ENCODE assay signal across 12 cellular contexts in genomic region chr3:153137626-153138025, GRCh38. TPM values are rescaled to one million over a fixed set of nuclear protein-coding genes. Genes with fewer than 3 reads are reported as not detected.
DNase-seq lines count a peak whose midpoint lies in the region; ATAC-seq and TF ChIP-seq lines count a peak whose summit lies in the region.
"Had no signal": no experiment of that assay in that cellular context is flagged by ENCODE, and none has a peak within 500 bp of the region (broad histone marks: within the 10 kb centered on the region; RNA-seq: fewer than 3 reads in every experiment).

No MANE protein-coding gene starts in this region.

- peak overlapping the region; percentile 42; the same call in 1 of the 2 replicates for H3K9ac ChIP-seq in OCI-LY3 (ENCODE audit: low read length)
- H3K9ac ChIP-seq: BLaER1 had no signal

- TF ChIP-seq CTCF in HFFc6 (IDR thresholded peaks at IDR 0.05) = no peak
- no peak for TF ChIP-seq CTCF in OCI-LY3 (IDR thresholded peaks at IDR 0.05; ENCODE audit: low read depth, low read length)
- no peak for TF ChIP-seq CTCF in mucosa of descending colon (IDR thresholded peaks at IDR 0.05)

- H3K36me3 Mint-ChIP-seq in HFFc6 (ENCODE audit: low read depth) = no peaks in the 10 kb centered on the region
- H3K36me3 Mint-ChIP-seq in memory B cell = no peaks in the 10 kb centered on the region

- H3K9me3 ChIP-seq in OCI-LY3 (ENCODE audit: insufficient read depth, low read length) (no peaks in the 10 kb centered on the region), mucosa of descending colon (no peaks in the 10 kb centered on the region)
- H3K9me3 ChIP-seq: BLaER1, pancreas had no signal

- H3K27me3 ChIP-seq in OCI-LY3 (ENCODE audit: low read depth, low read length) = no peaks in the 10 kb centered on the region
- H3K27me3 ChIP-seq: BLaER1, pancreas had no signal

- H3K27me3 Mint-ChIP-seq in HFFc6 (ENCODE audit: insufficient read depth) (no peaks in the 10 kb centered on the region; the same call in 1 of the 2 replicates), memory B cell (peaks cover 8% of the 10 kb centered on the region)

- no peaks in the 10 kb centered on the region for H3K36me3 ChIP-seq in OCI-LY3 (replicated peaks; ENCODE audit: low read depth, low read length)
- no peaks in the 10 kb centered on the region for H3K36me3 ChIP-seq in mucosa of descending colon (ENCODE audit: low read depth)
- H3K36me3 ChIP-seq: BLaER1, pancreas had no signal

- peak overlapping the region; percentile 60 for H3K4me2 ChIP-seq in OCI-LY3 (ENCODE audit: low read length)
- H3K4me2 ChIP-seq: BLaER1 had no signal

- TF ChIP-seq POLR2A in GM18505 (IDR thresholded peaks at IDR 0.05; ENCODE audit: borderline replicate concordance, extremely low read depth, insufficient read depth, insufficient read length) = no peak

- peak overlapping the region; percentile 58; the same call in 1 of the 2 replicates for H2AFZ ChIP-seq in OCI-LY3 (ENCODE audit: low read depth, low read length)

- H3K4me1 Mint-ChIP-seq in HFFc6 (ENCODE audit: low read depth) (peaks cover 49% of the 10 kb centered on the region), memory B cell (peaks cover 4% of the 10 kb centered on the region)

- DNase-seq in HFFc6 (no peak), memory B cell (ENCODE audit: low spot score in 2 of 2) (no peak), HuH-7.5 (ENCODE audit: low spot score) (no peak), pons (ENCODE audit: low spot score) (no peak), mucosa of descending colon (no peak), putamen (ENCODE audit: low spot score) (no peak)
- DNase-seq: NCI-H510A; pancreas; stimulated activated CD4-positive, alpha-beta T cell treated with anti-CD3 and anti-CD28 coated beads, Interleukin-2, amount 100 ng/mL, for 24 hours had no signal

- no peaks in the 10 kb centered on the region for H3K79me2 ChIP-seq in OCI-LY3 (ENCODE audit: low read length)

- no peaks in the 10 kb centered on the region for H4K20me1 ChIP-seq in OCI-LY3 (ENCODE audit: insufficient read depth, low read length)
- H4K20me1 ChIP-seq: BLaER1 had no signal

- H3K4me1 ChIP-seq in OCI-LY3 (ENCODE audit: low read length) (peaks cover 39% of the 10 kb centered on the region), mucosa of descending colon (ENCODE audit: low read depth) (peaks cover 8% of the 10 kb centered on the region)
- H3K4me1 ChIP-seq: BLaER1 had no signal

- H3K9me3 Mint-ChIP-seq in HFFc6 (no peaks in the 10 kb centered on the region), memory B cell (no peaks in the 10 kb centered on the region)

- peak; percentile 62 for ATAC-seq in GM18505 (IDR thresholded peaks at IDR 0.05; ENCODE audit: unreplicated experiment)
- peak; percentile 41 for ATAC-seq in memory B cell (ENCODE audit: low read depth)
- ATAC-seq in mucosa of descending colon = no peak

- peak overlapping the region; percentile 45 for H3K4me3 ChIP-seq in OCI-LY3 (ENCODE audit: low read length)
- no peak overlapping the region for H3K4me3 ChIP-seq in mucosa of descending colon
- H3K4me3 ChIP-seq: BLaER1, pancreas had no signal

- H3K4me3 Mint-ChIP-seq in HFFc6 (no peak overlapping the region), memory B cell (no peak overlapping the region)

- intact Hi-C loops in mucosa of descending colon (cut with DNase I, micrococcal nuclease) = no loop called here

- peak overlapping the region; percentile 94 for H3K27ac Mint-ChIP-seq in HFFc6
- H3K27ac Mint-ChIP-seq in memory B cell = no peak overlapping the region

- H3K27ac ChIP-seq in OCI-LY3 (ENCODE audit: low read length) = peak overlapping the region; percentile 82
- H3K27ac ChIP-seq: BLaER1 had no signal

RNA-seq across cellular contexts. Expression of gene RAP2B, which starts 24.4 kb away (rescaled TPM):
- total RNA-seq in HFFc6 (2021; fragmentation: NEBNext Ultra II Directional; extraction: Animal tissue kit (Norgen Biotek cat#: 25700)) = 10 to 100 TPM; 13.3 to 20.9 (median 18.6) TPM
- total RNA-seq in mucosa of descending colon = 10 to 100 TPM; 12.4 to 14.4 (median 14.2) TPM
